21 cellular contexts compared by ENCODE assay signal in genomic region chr3:98740324-98740723, GRCh38. TPM values are rescaled to one million over a fixed set of nuclear protein-coding genes. Genes with fewer than 3 reads are reported as not detected.
DNase-seq lines count a peak whose midpoint lies in the region; ATAC-seq and TF ChIP-seq lines count a peak whose summit lies in the region.
"Had no signal": no experiment of that assay in that cellular context is flagged by ENCODE, and none has a peak within 500 bp of the region (broad histone marks: within the 10 kb centered on the region; RNA-seq: fewer than 3 reads in every experiment).

No MANE protein-coding gene starts in this region.

- H3K27ac ChIP-seq in heart right ventricle (peak overlapping the region in 5 of 10 donors; percentile 35 to 68 (median 48)), left lung (no peak overlapping the region)
- H3K27ac ChIP-seq: BLaER1 treated with 17β-estradiol and CSF1 and Interleukin-3, amounts not matched to agents 10 nM and 100 nM; GM23248; PC-9 had no signal

- TF ChIP-seq CTCF in heart right ventricle (IDR thresholded peaks at IDR 0.05) = no peak
- no peak for TF ChIP-seq CTCF in left lung (IDR thresholded peaks at IDR 0.05)
- TF ChIP-seq CTCF in MCF 10A (IDR thresholded peaks at IDR 0.05; ENCODE audit: unreplicated experiment) = no peak
- TF ChIP-seq CTCF in type B pancreatic cell (conservative IDR thresholded peaks at IDR 0.05) = no peak

- POLR2A ChIA-PET in MCF 10A (lab: Yijun Ruan, JAX) = interaction anchor here (1.0 to 1.6 kb wide), 2 partner anchors 18 to 45 kb away, joined by 3 to 5 read pairs; no protein-coding TSS in a partner anchor

- H3K4me3 ChIP-seq in heart right ventricle (no peak overlapping the region), left lung (no peak overlapping the region)
- H3K4me3 ChIP-seq: BLaER1 treated with 17β-estradiol and CSF1 and Interleukin-3, amounts not matched to agents 10 nM and 100 nM; GM23248; K562; PC-9 had no signal

- intact Hi-C loops in Right ventricle myocardium inferior (cut with DNase I) = no loop called here
- intact Hi-C loops in cardiac septum (cut with DNase I) = no loop called here
- intact Hi-C loops in heart right ventricle (cut with DNase I) = no loop called here
- intact Hi-C loops in left lung (cut with DNase I) = no loop called here
- intact Hi-C loops in MCF 10A (cut with micrococcal nuclease) = no loop called here

- no peaks in the 10 kb centered on the region for H3K36me3 ChIP-seq in heart right ventricle
- no peaks in the 10 kb centered on the region for H3K36me3 ChIP-seq in left lung
- H3K36me3 ChIP-seq: BLaER1 treated with 17β-estradiol and CSF1 and Interleukin-3, amounts not matched to agents 10 nM and 100 nM had no signal

- H3K27me3 Mint-ChIP-seq in MCF 10A (ENCODE audit: insufficient read depth, unreplicated experiment) = no peaks in the 10 kb centered on the region
- no peaks in the 10 kb centered on the region for H3K27me3 Mint-ChIP-seq in type B pancreatic cell

- peak; percentile 48 for ATAC-seq in Right ventricle myocardium inferior
- peak in 5 of 8 donors; percentile 41 to 82 (median 60) for ATAC-seq in heart right ventricle
- peak; percentile 17 for ATAC-seq in left lung
- ATAC-seq: K562 had no signal

- H3K27ac Mint-ChIP-seq in MCF 10A (ENCODE audit: low read depth, unreplicated experiment) (no peak overlapping the region), type B pancreatic cell (no peak overlapping the region)
- H3K27ac Mint-ChIP-seq: CD4-positive, alpha-beta memory T cell had no signal

- H3K36me3 Mint-ChIP-seq in MCF 10A (ENCODE audit: insufficient read depth, unreplicated experiment) (no peaks in the 10 kb centered on the region), type B pancreatic cell (peaks cover 25% of the 10 kb centered on the region)
- H3K36me3 Mint-ChIP-seq: CD4-positive, alpha-beta memory T cell had no signal

- no peak overlapping the region for H3K4me3 Mint-ChIP-seq in MCF 10A (ENCODE audit: unreplicated experiment)
- no peak overlapping the region for H3K4me3 Mint-ChIP-seq in type B pancreatic cell
- H3K4me3 Mint-ChIP-seq: CD4-positive, alpha-beta memory T cell had no signal

- H3K27me3 ChIP-seq in heart right ventricle = no peaks in the 10 kb centered on the region
- no peaks in the 10 kb centered on the region for H3K27me3 ChIP-seq in left lung
- H3K27me3 ChIP-seq: BLaER1 treated with 17β-estradiol and CSF1 and Interleukin-3, amounts not matched to agents 10 nM and 100 nM had no signal

- CTCF ChIA-PET in MCF 10A (lab: Yijun Ruan, JAX) = interaction anchor here (0.6 to 2.5 kb wide), 3 partner anchors 37 to 575 kb away, joined by 3 to 9 read pairs (median 3); no protein-coding TSS in a partner anchor

- BruUV-seq in MCF 10A (replicated peaks; lab: Mats Ljungman, UMichigan) = no TSS peak

- H3K4me1 Mint-ChIP-seq in MCF 10A (ENCODE audit: insufficient read depth, unreplicated experiment) = peaks cover 31% of the 10 kb centered on the region
- H3K4me1 Mint-ChIP-seq in type B pancreatic cell (ENCODE audit: unreplicated experiment) = peaks cover 5% of the 10 kb centered on the region
- H3K4me1 Mint-ChIP-seq: CD4-positive, alpha-beta memory T cell had no signal

- WGBS in heart right ventricle, 2 donors = 49 to 53% methylated on average over 4 of the region's 4 CpGs

- H3K9me3 Mint-ChIP-seq in MCF 10A (ENCODE audit: unreplicated experiment) (peaks cover 8% of the 10 kb centered on the region), type B pancreatic cell (peaks cover 5% of the 10 kb centered on the region)
- H3K9me3 Mint-ChIP-seq: CD4-positive, alpha-beta memory T cell had no signal

- H3K9me3 ChIP-seq in heart right ventricle (no peaks in the 10 kb centered on the region), left lung (no peaks in the 10 kb centered on the region)
- H3K9me3 ChIP-seq: BLaER1 treated with 17β-estradiol and CSF1 and Interleukin-3, amounts not matched to agents 10 nM and 100 nM had no signal

- no peak for DNase-seq in Right ventricle myocardium inferior (ENCODE audit: missing footprints)
- no peak for DNase-seq in cardiac septum (ENCODE audit: low spot score)
- no peak for DNase-seq in heart right ventricle
- no peak for DNase-seq in left lung
- DNase-seq in HK-2 (ENCODE audit: unreplicated experiment) = no peak
- no peak for DNase-seq in MCF 10A (ENCODE audit: unreplicated experiment)
- no peak for DNase-seq in type B pancreatic cell (ENCODE audit: extremely low spot score, unreplicated experiment)
- DNase-seq: 8988T; CD4-positive, alpha-beta memory T cell; DND-41; GM23248; NCI-H1092 treated with DMSO at 0.1 percent for 48 hours; NCI-H1436 treated with DMSO at 0.1 percent for 48 hours; NCI-H1930; NCI-H69; PC-9; RPMI8226; SIG-M5 had no signal

- peaks cover 0 to 80% (median 32%) of the 10 kb centered on the region in 9 donors for H3K4me1 ChIP-seq in heart right ventricle
- H3K4me1 ChIP-seq in left lung = peaks cover 4 to 6% of the 10 kb centered on the region in 2 donors

RNA-seq across cellular contexts. Expression of gene ST3GAL6, which starts 22.8 kb away (rescaled TPM):
- total RNA-seq in Right ventricle myocardium inferior (27.1 TPM), cardiac septum (87.0 TPM), heart right ventricle (10 to 100 TPM; 27.3 to 92.9 (median 62.6) TPM), left lung (10 to 100 TPM; 10.9 to 30.8 TPM), MCF 10A (2022) (1.2 and 1.5 TPM in 2 replicates), type B pancreatic cell (ENCODE audit: low replicate concordance) (16.5 and 21.9 TPM in 2 replicates)
- polyA plus RNA-seq in heart right ventricle = 10 to 100 TPM; 44.6 to 50.8 TPM
- total RNA-seq: GM23248, K562, NCI-H460 had no signal
